8 cellular contexts compared by ENCODE assay signal in the genomic region with DNA sequence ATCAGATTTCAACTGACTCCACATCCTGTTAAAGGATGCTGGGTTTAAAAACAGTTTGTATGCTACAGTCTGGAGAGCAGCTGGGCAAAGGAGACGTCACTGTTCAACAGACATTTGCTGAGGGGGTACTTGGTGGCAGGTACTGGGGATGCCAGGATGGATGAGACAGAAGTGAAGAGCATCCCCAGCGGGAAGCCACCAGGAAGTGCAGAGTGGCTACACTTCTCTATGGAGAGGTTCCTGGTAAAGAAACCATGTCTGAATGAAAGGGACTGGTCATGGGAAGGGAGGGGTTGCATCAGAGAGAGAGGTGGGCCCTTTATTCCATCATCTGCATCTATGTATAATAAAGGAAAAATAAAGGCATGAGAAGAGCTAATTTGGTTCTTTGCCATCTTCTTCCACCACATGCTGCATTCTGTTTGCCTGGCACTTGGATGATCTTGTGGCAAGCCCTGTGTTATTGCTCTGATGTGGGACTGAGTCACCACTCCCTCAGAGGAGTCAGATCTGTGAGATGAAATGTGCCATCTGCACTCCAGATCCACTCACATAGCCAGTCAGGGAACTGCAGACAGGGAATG.
DNase-seq lines count a peak whose midpoint lies in the region; ATAC-seq and TF ChIP-seq lines count a peak whose summit lies in the region.

No MANE protein-coding gene starts in this region.

- H3K4me2 ChIP-seq in neural progenitor cell: no peak overlapping the region

- peaks cover 6% of the 10 kb centered on the region for H3K27me3 Mint-ChIP-seq in neural progenitor cell (ENCODE audit: insufficient read depth, low read depth)

- H3K27ac ChIP-seq in epithelial cell of prostate: peak overlapping the region; percentile 55
- no peak overlapping the region for H3K27ac ChIP-seq in neural progenitor cell

- peaks cover 18% of the 10 kb centered on the region for H3K4me1 Mint-ChIP-seq in neural progenitor cell

- no peak overlapping the region for H2AFZ ChIP-seq in neural progenitor cell (replicated peaks)

- no peak for TF ChIP-seq CTCF in neural progenitor cell (IDR thresholded peaks at IDR 0.05)

- no peak overlapping the region for H3K4me3 Mint-ChIP-seq in neural progenitor cell

- no peak overlapping the region for H3K9ac ChIP-seq in neural progenitor cell

- H3K36me3 ChIP-seq in neural progenitor cell: peaks cover 15% of the 10 kb centered on the region

- peaks cover under 1% of the 10 kb centered on the region for H3K79me2 ChIP-seq in neural progenitor cell (ENCODE audit: low read depth)

- H3K36me3 Mint-ChIP-seq in neural progenitor cell: peaks cover 47% of the 10 kb centered on the region

- no peaks in the 10 kb centered on the region for H3K4me1 ChIP-seq in neural progenitor cell

- H3K9me3 ChIP-seq in neural progenitor cell (ENCODE audit: low read depth): no peaks in the 10 kb centered on the region

- H3F3A ChIP-seq in neural progenitor cell (ENCODE audit: low read depth): peaks cover 5% of the 10 kb centered on the region

- H3K27me3 ChIP-seq in neural progenitor cell: no peaks in the 10 kb centered on the region

- no peak overlapping the region for H3K4me3 ChIP-seq in neural progenitor cell

- H4K20me1 ChIP-seq in neural progenitor cell (ENCODE audit: low read depth): peaks cover 6% of the 10 kb centered on the region

- no peak for ATAC-seq in GM18907 (IDR thresholded peaks at IDR 0.05; ENCODE audit: unreplicated experiment)

- H3K27ac Mint-ChIP-seq in neural progenitor cell: peak overlapping the region; percentile 61

- DNase-seq in DMS 273 (lab: John Stamatoyannopoulos, UW; ENCODE audit: unreplicated experiment) (peak; percentile 56), NCI-H446 (lab: John Stamatoyannopoulos, UW) (peak; percentile 55 to 79), epithelial cell of prostate (ENCODE audit: low read depth, low spot score) (peak; percentile 69), neural progenitor cell (ENCODE audit: low spot score) (no peak), HuH-7 (ENCODE audit: low spot score) (no peak), DMS79 (lab: John Stamatoyannopoulos, UW) (no peak)
- no peak for DNase-seq in activated CD4-positive, alpha-beta T cell treated with anti-CD3 and anti-CD28 coated beads, Interleukin-2, amount 50 U/mL, for 4 hours

- peaks cover 2% of the 10 kb centered on the region for H3K9me3 Mint-ChIP-seq in neural progenitor cell

Comparison
In these comparisons a context has a peak if more than half of its experiments do, and no peak if none do; other contexts are left out.
1. DNase-seq: peak in DMS 273 (single experiment), NCI-H446 (2 of 2) and epithelial cell of prostate (single experiment); none in neural progenitor cell (single experiment), HuH-7 (single experiment), DMS79 (single experiment) and activated CD4-positive, alpha-beta T cell treated with anti-CD3 and anti-CD28 coated beads, Interleukin-2, amount 50 U/mL, for 4 hours (0 of 2).